Comparison of ENCODE assay signal across 28 cellular contexts in genomic region chr2:11892041-11892440, GRCh38.
A peak's percentile ranks its signal among the peaks of the same experiment; 100 is the strongest.
DNase-seq lines count a peak whose midpoint lies in the region; ATAC-seq, FAIRE-seq and TF ChIP-seq lines count a peak whose summit lies in the region.
"Had no signal": no experiment of that assay in that cellular context is flagged by ENCODE, and none has a peak within 500 bp of the region (broad histone marks: within the 10 kb centered on the region; RNA-seq: fewer than 3 reads in every experiment).

No MANE protein-coding gene starts in this region.

- DNase-seq in K562 (ENCODE audit: extremely low read depth in 1 of 4, low spot score in 3 of 4) (peak in 2 of 4 experiments; percentile 17 to 38), lung (ENCODE audit: low spot score) (peak; percentile 7), osteocyte (ENCODE audit: extremely low spot score, unreplicated experiment) (peak; percentile 19), right cardiac atrium (no peak), thyroid gland (no peak), right lobe of liver (no peak)
- DNase-seq: 8988T; ACHN; BE2C; C1 segment of cervical spinal cord; CD4-positive, alpha-beta memory T cell; CD4-positive, CD25-positive, alpha-beta regulatory T cell; CD8-positive, alpha-beta memory T cell; COR-L47; DMS 273 treated with DMSO at 0.1 percent for 48 hours; DMS153; DMS53; DMS79; DND-41; EL; GDM1 had no signal

- no peaks in the 10 kb centered on the region for H3K79me2 ChIP-seq in K562 (ENCODE audit: control insufficient read depth, insufficient read depth, low read length)

- no peaks in the 10 kb centered on the region for H3K9me1 ChIP-seq in K562 (ENCODE audit: control insufficient read depth, insufficient read depth, low read length)

- peak overlapping the region; percentile 14; the same call in 1 of the 2 replicates for H3K4me2 ChIP-seq in K562 (ENCODE audit: insufficient read depth, low read length)
- H3K4me2 ChIP-seq: BLaER1 had no signal

- H3K27ac Mint-ChIP-seq in osteocyte (ENCODE audit: unreplicated experiment): no peak overlapping the region
- H3K27ac Mint-ChIP-seq: CD14-positive monocyte; CD4-positive, alpha-beta memory T cell; CD4-positive, CD25-positive, alpha-beta regulatory T cell; CD8-positive, alpha-beta memory T cell had no signal

- in situ Hi-C loops in K562 (cut with MboI): no loop called here

- no peaks in the 10 kb centered on the region for H3K4me1 Mint-ChIP-seq in osteocyte (ENCODE audit: unreplicated experiment)
- H3K4me1 Mint-ChIP-seq: CD4-positive, CD25-positive, alpha-beta regulatory T cell had no signal

- BruUV-seq in K562 (replicated peaks; lab: Mats Ljungman, UMichigan): no TSS peak

- no peak overlapping the region for H2AFZ ChIP-seq in K562 (ENCODE audit: low read depth, low read length)

- TF ChIP-seq CTCF in K562 (IDR thresholded peaks at IDR 0.05 in 2 of 3, conservative IDR thresholded peaks at IDR 0.05 in 1 of 3; ENCODE audit: insufficient read depth in 2 of 3, low read depth in 1 of 3, low read length in 3 of 3) (no peak), lung (IDR thresholded peaks at IDR 0.05; ENCODE audit: control extremely low read depth, extremely low read depth) (no peak), osteocyte (IDR thresholded peaks at IDR 0.05) (no peak), thyroid gland (IDR thresholded peaks at IDR 0.05) (no peak), right lobe of liver (IDR thresholded peaks at IDR 0.05) (no peak)

- H3K27me3 Mint-ChIP-seq in osteocyte (ENCODE audit: unreplicated experiment): no peaks in the 10 kb centered on the region
- H3K27me3 Mint-ChIP-seq: CD4-positive, CD25-positive, alpha-beta regulatory T cell had no signal

- no peaks in the 10 kb centered on the region; a peak in 1 of 5 replicates for H3K4me1 ChIP-seq in K562 (replicated peaks in 1 of 2; ENCODE audit: control insufficient read depth in 2 of 2, insufficient read depth in 2 of 2, low read length in 2 of 2)
- H3K4me1 ChIP-seq in lung (ENCODE audit: control insufficient read depth in 2 of 2, insufficient read depth in 2 of 2, low read length in 2 of 2): no peaks in the 10 kb centered on the region
- H3K4me1 ChIP-seq in right cardiac atrium (ENCODE audit: control insufficient read depth, insufficient read depth, low read length): no peaks in the 10 kb centered on the region
- H3K4me1 ChIP-seq in thyroid gland: no peaks in the 10 kb centered on the region
- H3K4me1 ChIP-seq in right lobe of liver: no peaks in the 10 kb centered on the region
- H3K4me1 ChIP-seq: BE2C, BLaER1 had no signal

- H4K20me1 ChIP-seq in K562 (replicated peaks; ENCODE audit: control insufficient read depth, insufficient read depth, low read length): no peaks in the 10 kb centered on the region
- H4K20me1 ChIP-seq: BLaER1 had no signal

- 0 out of 2 replicates have a peak, but pooled peaks have one; percentile 9 for TF ChIP-seq EP300 in K562 (IDR thresholded peaks at IDR 0.05; ENCODE audit: low read length)

- H3K27ac ChIP-seq in K562 (ENCODE audit: extremely low read depth, low read depth, low read length) (no peak overlapping the region), lung (ENCODE audit: low read depth in 1 of 2, low read length in 1 of 2) (no peak overlapping the region), right cardiac atrium (ENCODE audit: low read length) (no peak overlapping the region), thyroid gland (no peak overlapping the region), right lobe of liver (no peak overlapping the region)
- H3K27ac ChIP-seq: BLaER1 had no signal

- no peak for TF ChIP-seq POLR2A in K562 (conservative IDR thresholded peaks at IDR 0.05)
- TF ChIP-seq POLR2A in thyroid gland (IDR thresholded peaks at IDR 0.05): no peak
- no peak for TF ChIP-seq POLR2A in right lobe of liver (IDR thresholded peaks at IDR 0.05)

- ATAC-seq in K562 (no peak), lung (ENCODE audit: insufficient read depth, low FRiP score) (no peak), right cardiac atrium (no peak), right lobe of liver (no peak), GM21737 (IDR thresholded peaks at IDR 0.05; ENCODE audit: unreplicated experiment) (no peak)
- ATAC-seq: GM12878 had no signal

- FAIRE-seq in K562 (lab: Jason Lieb, UNC): no peak
- FAIRE-seq: A204.1, GM12878, GM12892, GM18507 had no signal

- H3K4me3 ChIP-seq in K562 (no peak overlapping the region), lung (no peak overlapping the region), right cardiac atrium (ENCODE audit: low read length) (no peak overlapping the region), thyroid gland (replicated peaks in 1 of 3) (no peak overlapping the region), right lobe of liver (no peak overlapping the region)
- H3K4me3 ChIP-seq: BLaER1, GM12878 had no signal

- peaks cover 4% of the 10 kb centered on the region for H3K36me3 Mint-ChIP-seq in osteocyte (ENCODE audit: unreplicated experiment)

- no peaks in the 10 kb centered on the region for H3K27me3 ChIP-seq in K562 (ENCODE audit: control insufficient read depth in 2 of 2, insufficient read depth in 2 of 2, low read length in 2 of 2)
- no peaks in the 10 kb centered on the region for H3K27me3 ChIP-seq in lung (ENCODE audit: control insufficient read depth, insufficient read depth)
- no peaks in the 10 kb centered on the region for H3K27me3 ChIP-seq in right cardiac atrium (ENCODE audit: control insufficient read depth, insufficient read depth)
- no peaks in the 10 kb centered on the region for H3K27me3 ChIP-seq in thyroid gland
- no peaks in the 10 kb centered on the region for H3K27me3 ChIP-seq in right lobe of liver
- H3K27me3 ChIP-seq: BE2C, BLaER1 had no signal

- no peak overlapping the region for H3K9ac ChIP-seq in K562 (ENCODE audit: insufficient read depth in 1 of 2, low read depth in 2 of 2, low read length in 2 of 2)
- H3K9ac ChIP-seq: BLaER1 had no signal

- H3K36me3 ChIP-seq in K562 (ENCODE audit: control insufficient read depth, insufficient read depth, low read length): no peaks in the 10 kb centered on the region
- no peaks in the 10 kb centered on the region for H3K36me3 ChIP-seq in lung (ENCODE audit: control insufficient read depth in 2 of 2, insufficient read depth in 2 of 2, low read length in 2 of 2)
- H3K36me3 ChIP-seq in thyroid gland: no peaks in the 10 kb centered on the region
- no peaks in the 10 kb centered on the region for H3K36me3 ChIP-seq in right lobe of liver
- H3K36me3 ChIP-seq: BE2C, BLaER1 had no signal

- intact Hi-C loops in K562 (cut with micrococcal nuclease): no loop called here
- intact Hi-C loops in right cardiac atrium (cut with DNase I): no loop called here
- intact Hi-C loops in thyroid gland (cut with DNase I): no loop called here
- intact Hi-C loops in right lobe of liver (cut with DNase I): no loop called here

- H3K9me3 Mint-ChIP-seq in osteocyte (ENCODE audit: unreplicated experiment): peaks cover 32% of the 10 kb centered on the region

- CTCF ChIA-PET in K562 (lab: Yijun Ruan, JAX; ENCODE audit: low intra/inter-chr PET ratio): no interaction called here

- H3K4me3 Mint-ChIP-seq in osteocyte (ENCODE audit: unreplicated experiment): no peak overlapping the region
- H3K4me3 Mint-ChIP-seq: CD14-positive monocyte; CD4-positive, alpha-beta memory T cell; CD4-positive, CD25-positive, alpha-beta regulatory T cell; CD8-positive, alpha-beta memory T cell had no signal

- H3K9me3 ChIP-seq in K562 (replicated peaks; ENCODE audit: control insufficient read depth, insufficient read depth, low read depth, low read length) (peaks cover 3% of the 10 kb centered on the region), lung (ENCODE audit: control insufficient read depth in 2 of 2, insufficient read depth in 1 of 2, low read length in 1 of 2) (peaks cover 2 to 6% of the 10 kb centered on the region in 2 donors), right cardiac atrium (ENCODE audit: control insufficient read depth, low read length) (no peaks in the 10 kb centered on the region), thyroid gland (no peaks in the 10 kb centered on the region), right lobe of liver (peaks cover 0 to 6% (median 0%) of the 10 kb centered on the region in 4 donors)
- H3K9me3 ChIP-seq: BE2C had no signal

- POLR2A ChIA-PET in K562 (lab: Yijun Ruan, JAX): interaction anchor here (0.6 to 1.2 kb wide), 5 partner anchors 25 to 1314 kb away, joined by 3 to 5 read pairs (median 3); no protein-coding TSS in a partner anchor

- WGBS in K562 (ENCODE audit: insufficient coverage, low coverage, missing lambda C conversion rate): 12% methylated on average over 3 of the region's 3 CpGs
- WGBS in lung, 2 donors: 92 to 97% methylated on average over 3 of the region's 3 CpGs
- WGBS in right cardiac atrium: 71% methylated on average over 3 of the region's 3 CpGs
- 83 to 94% methylated on average over 3 of the region's 3 CpGs for WGBS in thyroid gland, 2 donors
- 95% methylated on average over 1 of the region's 3 CpGs for WGBS in right lobe of liver (ENCODE audit: insufficient coverage, low coverage, low lambda C conversion rate, missing lambda C conversion rate)

- TF ChIP-seq RAD21 in K562 (CRISPR knock-in tag; conservative IDR thresholded peaks at IDR 0.05 in 1 of 2, IDR thresholded peaks at IDR 0.05 in 1 of 2): no peak

TF ChIP-seq in K562, 482 proteins besides CTCF, POLR2A, EP300 and RAD21 (continues in another document):
- TF ChIP-seq U2AF2 (optimal IDR thresholded peaks at IDR 0.05; ENCODE audit: low read depth, low read length): no peak
- TF ChIP-seq CREM (IDR thresholded peaks at IDR 0.05; ENCODE audit: low read depth): peak; percentile 35; the same call in 1 of the 2 replicates
- 0 out of 2 replicates have a peak, but pooled peaks have one; percentile 28 for TF ChIP-seq ARID1B (IDR thresholded peaks at IDR 0.05)
- no peak for TF ChIP-seq ZNF696 (CRISPR knock-in tag; conservative IDR thresholded peaks at IDR 0.05)
- no peak for TF ChIP-seq ZNF311 (CRISPR knock-in tag; IDR thresholded peaks at IDR 0.05)
- peak; percentile 35; the same call in 1 of the 2 replicates for TF ChIP-seq JUND (IDR thresholded peaks at IDR 0.05; ENCODE audit: borderline replicate concordance, low read depth, low read length)
- no peak for TF ChIP-seq JUND (tag; IDR thresholded peaks at IDR 0.05; ENCODE audit: borderline replicate concordance, low read depth, low read length)
- TF ChIP-seq, protein P1, sequence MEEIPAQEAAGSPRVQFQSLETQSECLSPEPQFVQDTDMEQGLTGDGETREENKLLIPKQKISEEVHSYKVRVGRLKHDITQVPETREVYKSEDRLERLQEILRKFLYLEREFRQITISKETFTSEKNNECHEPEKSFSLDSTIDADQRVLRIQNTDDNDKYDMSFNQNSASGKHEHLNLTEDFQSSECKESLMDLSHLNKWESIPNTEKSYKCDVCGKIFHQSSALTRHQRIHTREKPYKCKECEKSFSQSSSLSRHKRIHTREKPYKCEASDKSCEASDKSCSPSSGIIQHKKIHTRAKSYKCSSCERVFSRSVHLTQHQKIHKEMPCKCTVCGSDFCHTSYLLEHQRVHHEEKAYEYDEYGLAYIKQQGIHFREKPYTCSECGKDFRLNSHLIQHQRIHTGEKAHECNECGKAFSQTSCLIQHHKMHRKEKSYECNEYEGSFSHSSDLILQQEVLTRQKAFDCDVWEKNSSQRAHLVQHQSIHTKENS (CRISPR knock-in tag; IDR thresholded peaks at IDR 0.05): no peak

Comparison
In these comparisons a context has a peak if more than half of its experiments do, and no peak if none do; other contexts are left out.
1. DNase-seq: peak in lung (single experiment) and osteocyte (single experiment); none in right cardiac atrium (0 of 3), thyroid gland (0 of 2) and right lobe of liver (0 of 3).